In genomic region chr1:156319664-156320063, GRCh38 we compare ENCODE assay signal across 8 cellular contexts. TPM values are rescaled to one million over a fixed set of nuclear protein-coding genes. Genes with fewer than 3 reads are reported as not detected.
DNase-seq lines count a peak whose midpoint lies in the region; ATAC-seq and TF ChIP-seq lines count a peak whose summit lies in the region.

No MANE protein-coding gene starts in this region.

- in situ Hi-C loops in astrocyte of the cerebellum (cut with HindIII; ENCODE audit: low sequenced_read_pairs), result no loop called here

- no peak overlapping the region for H3K27ac Mint-ChIP-seq in Caco-2 (ENCODE audit: unreplicated experiment)

- H3K36me3 Mint-ChIP-seq in Caco-2 (ENCODE audit: insufficient read depth, unreplicated experiment), result peaks cover 98% of the 10 kb centered on the region

- H3K27me3 ChIP-seq in Caco-2 (replicated peaks; ENCODE audit: control insufficient read depth, insufficient read depth, low read length) (no peaks in the 10 kb centered on the region), lower lobe of right lung (ENCODE audit: low read depth) (no peaks in the 10 kb centered on the region)

- intact Hi-C loops in Caco-2 (cut with micrococcal nuclease; ENCODE audit: unreplicated experiment) (loop anchor here (1.0 to 5.0 kb wide), 2 partner anchors 35 to 172 kb away; partner anchors contain the start of gene TMEM79), lower lobe of right lung (cut with DNase I) (no loop called here)

- no peak for ATAC-seq in lower lobe of right lung

- H3K9me3 Mint-ChIP-seq in Caco-2 (ENCODE audit: unreplicated experiment), result no peaks in the 10 kb centered on the region

- H3K4me3 Mint-ChIP-seq in Caco-2 (ENCODE audit: unreplicated experiment), result no peak overlapping the region

- H3K4me1 ChIP-seq in Caco-2 (no peaks in the 10 kb centered on the region), lower lobe of right lung (no peaks in the 10 kb centered on the region)

- H3K36me3 ChIP-seq in Caco-2 (ENCODE audit: control insufficient read depth, insufficient read depth, low read length) (peaks cover 3% of the 10 kb centered on the region), lower lobe of right lung (peaks cover 100% of the 10 kb centered on the region)

- no peak overlapping the region for H3K4me3 ChIP-seq in Caco-2 (ENCODE audit: low read depth, low read length)
- H3K4me3 ChIP-seq in astrocyte of the cerebellum (ENCODE audit: low read depth, low read length), result no peak overlapping the region
- H3K4me3 ChIP-seq in lower lobe of right lung, result no peak overlapping the region

- no peaks in the 10 kb centered on the region for H3K9me3 ChIP-seq in Caco-2
- H3K9me3 ChIP-seq in lower lobe of right lung, result no peaks in the 10 kb centered on the region

- no TSS peak for BruUV-seq in Caco-2 (replicated peaks; lab: Mats Ljungman, UMichigan)

- H3K27ac ChIP-seq in lower lobe of right lung, result no peak overlapping the region

- POLR2A ChIA-PET in Caco-2 (lab: Charles Lee), result interaction anchor here (0.5 kb wide), 1 partner anchor 43 kb away, joined by 3 read pairs; no protein-coding TSS in a partner anchor

- peak in 1 of 2 experiments; percentile 40 for DNase-seq in Caco-2
- DNase-seq in HuH-7 (ENCODE audit: low spot score), result peak; percentile 40
- DNase-seq in astrocyte of the cerebellum (ENCODE audit: low read depth), result peak; percentile 23
- DNase-seq in lower lobe of right lung, result no peak
- no peak for DNase-seq in GM19238 (ENCODE audit: insufficient read length, low spot score)
- DNase-seq in activated gamma-delta T cell treated with Interleukin-2 at 50 U/mL for 16 hours, result no peak
- no peak for DNase-seq in C1 segment of cervical spinal cord (lab: John Stamatoyannopoulos, UW)
- no peak for DNase-seq in NCI-H524 treated with DMSO at 0.1 percent for 48 hours (lab: John Stamatoyannopoulos, UW)

- H3K4me1 Mint-ChIP-seq in Caco-2 (ENCODE audit: low read depth, unreplicated experiment), result no peaks in the 10 kb centered on the region

- CTCF ChIA-PET in Caco-2 (lab: Charles Lee), result interaction anchor here (0.6 to 1.9 kb wide), 9 partner anchors 10 to 174 kb away, joined by 3 to 6 read pairs (median 5); partner anchors contain the start of genes PAQR6 and SMG5

- peak; percentile 57 to 60 for TF ChIP-seq CTCF in Caco-2 (IDR thresholded peaks at IDR 0.05; ENCODE audit: insufficient read depth in 1 of 2, low read depth in 1 of 2, low read length in 1 of 2, severe bottlenecking in 1 of 2, unreplicated experiment in 1 of 2)
- peak; percentile 62 for TF ChIP-seq CTCF in astrocyte of the cerebellum (IDR thresholded peaks at IDR 0.05; ENCODE audit: low read depth, low read length, missing control alignments)
- peak; percentile 43 for TF ChIP-seq CTCF in lower lobe of right lung (IDR thresholded peaks at IDR 0.05)

- H3K27me3 Mint-ChIP-seq in Caco-2 (ENCODE audit: insufficient read depth, unreplicated experiment), result no peaks in the 10 kb centered on the region

RNA-seq across cellular contexts. Expression of gene CCT3, which starts 18.4 kb away (rescaled TPM):
- total RNA-seq in Caco-2 (2022) (340 and 380 TPM in 2 replicates), lower lobe of right lung (117 TPM)

RNA-seq across cellular contexts. Expression of gene TSACC, which starts 18.7 kb away (rescaled TPM):
- total RNA-seq in Caco-2 (2022), result 2.8 and 3.9 TPM in 2 replicates
- total RNA-seq in lower lobe of right lung, result not detected

RNA-seq across cellular contexts. Expression of gene VHLL, which starts 20.6 kb away (rescaled TPM):
- not detected in 2 replicates for total RNA-seq in Caco-2 (2022)
- total RNA-seq in lower lobe of right lung, result not detected

RNA-seq across cellular contexts. Expression of gene GLMP, which starts 24.2 kb away (rescaled TPM):
- total RNA-seq in Caco-2 (2022) (63.9 and 74.4 TPM in 2 replicates), lower lobe of right lung (53.7 TPM)

RNA-seq across cellular contexts. Expression of gene TMEM79, which starts 35.5 kb away (rescaled TPM):
- total RNA-seq in Caco-2 (2022) (9.5 and 10.7 TPM in 2 replicates), lower lobe of right lung (4.8 TPM)

Comparison
In these comparisons a context has a peak if more than half of its experiments do, and no peak if none do; other contexts are left out.
1. DNase-seq: peak in HuH-7 (single experiment) and astrocyte of the cerebellum (single experiment); none in lower lobe of right lung (single experiment), GM19238 (single experiment), activated gamma-delta T cell treated with Interleukin-2 at 50 U/mL for 16 hours (single experiment), C1 segment of cervical spinal cord (0 of 14) and NCI-H524 treated with DMSO at 0.1 percent for 48 hours (single experiment).
2. Peak in every context shown above with its lines, with median percentiles within 50 percentile points of each other: CTCF ChIP-seq.